ENCODE assay signal across 18 cellular contexts in the genomic region with DNA sequence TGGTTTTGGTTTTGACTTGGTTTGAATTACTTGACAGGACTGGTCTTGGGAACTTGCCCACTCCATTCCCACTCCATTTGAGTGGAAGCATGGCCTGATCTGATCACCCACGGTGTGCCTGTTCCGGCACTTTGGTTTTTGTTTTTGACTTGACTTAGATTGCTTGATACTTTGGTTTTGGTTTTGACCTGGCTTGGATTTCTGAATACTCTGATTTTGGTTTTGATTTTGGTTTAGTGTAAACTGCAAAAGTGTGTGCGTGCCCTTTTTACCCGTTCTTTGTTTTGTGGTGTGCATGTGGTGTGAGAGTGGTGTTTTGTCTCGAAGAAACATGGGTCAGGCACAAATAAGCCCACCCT. TPM values are rescaled to one million over a fixed set of nuclear protein-coding genes. Genes with fewer than 3 reads are reported as not detected.
DNase-seq lines count a peak whose midpoint lies in the region; ATAC-seq, FAIRE-seq and TF ChIP-seq lines count a peak whose summit lies in the region.
"Had no signal": no experiment of that assay in that cellular context is flagged by ENCODE, and none has a peak within 500 bp of the region (broad histone marks: within the 10 kb centered on the region; RNA-seq: fewer than 3 reads in every experiment).

No MANE protein-coding gene starts in this region.

- H3K18ac ChIP-seq in H1 (ENCODE audit: extremely low read depth, low read length) = no peak overlapping the region

- FAIRE-seq in H1 (lab: Jason Lieb, UNC) = no peak
- FAIRE-seq: GM12878, GM18507 had no signal

- H2BK120ac ChIP-seq in H1 (replicated peaks; ENCODE audit: low read depth, low read length) = no peak overlapping the region

- TF ChIP-seq EP300 in H1 (IDR thresholded peaks at IDR 0.05; ENCODE audit: borderline replicate concordance in 1 of 2, low read depth in 2 of 2, low read length in 2 of 2) = no peak

- H3K4me1 ChIP-seq in CD8-positive, alpha-beta memory T cell (ENCODE audit: insufficient read depth, low read length) = no peaks in the 10 kb centered on the region
- H3K4me1 ChIP-seq in H1 (replicated peaks in 1 of 4; ENCODE audit: control insufficient read depth in 3 of 4, insufficient read depth in 4 of 4, low read length in 3 of 4) (peaks cover 0 to 4% (median 3%) of the 10 kb centered on the region in 4 experiments; a peak in 2 of 7 replicates), hepatocyte (ENCODE audit: insufficient read depth) (peaks cover 2% of the 10 kb centered on the region)

- H4K20me1 ChIP-seq in H1 (replicated peaks in 1 of 2; ENCODE audit: control insufficient read depth in 1 of 2, insufficient read depth in 2 of 2, low read length in 2 of 2) = no peaks in the 10 kb centered on the region
- no peaks in the 10 kb centered on the region for H4K20me1 ChIP-seq in hepatocyte (ENCODE audit: insufficient read depth, poor library complexity, severe bottlenecking)

- no peaks in the 10 kb centered on the region for H3K36me3 ChIP-seq in CD8-positive, alpha-beta memory T cell (ENCODE audit: insufficient read depth, low read length)
- H3K36me3 ChIP-seq in H1 (ENCODE audit: control insufficient read depth in 2 of 4, insufficient read depth in 4 of 4, low read length in 3 of 4) = no peaks in the 10 kb centered on the region
- H3K36me3 ChIP-seq in hepatocyte (replicated peaks; ENCODE audit: insufficient read depth, low read depth) = no peaks in the 10 kb centered on the region
- H3K36me3 ChIP-seq: HAP-1 had no signal

- no peak overlapping the region for H4K91ac ChIP-seq in H1 (replicated peaks; ENCODE audit: insufficient read length, low read length)

- no peaks in the 10 kb centered on the region for H3K27me3 Mint-ChIP-seq in CD8-positive, alpha-beta memory T cell
- no peaks in the 10 kb centered on the region; the same call in 1 of the 2 replicates for H3K27me3 Mint-ChIP-seq in HFFc6 (ENCODE audit: insufficient read depth)
- H3K27me3 Mint-ChIP-seq in stimulated activated naive CD8-positive, alpha-beta T cell treated with anti-CD3 and anti-CD28 coated beads, Interleukin-15, amount 100 ng/mL, for 72 hours = no peaks in the 10 kb centered on the region

- CTCF ChIA-PET in CD8-positive, alpha-beta memory T cell (lab: Charles Lee) = no interaction called here
- CTCF ChIA-PET in H1 (lab: Charles Lee; ENCODE audit: partially characterized antibody) = no interaction called here

- H3K9ac ChIP-seq in H1 (replicated peaks in 1 of 4; ENCODE audit: extremely low read depth in 1 of 4, low read depth in 3 of 4, low read length in 3 of 4) = no peak overlapping the region
- H3K9ac ChIP-seq: GM23248 had no signal

- ATAC-seq in GM21737 (IDR thresholded peaks at IDR 0.05; ENCODE audit: unreplicated experiment) = no peak
- no peak for ATAC-seq in stimulated activated naive CD8-positive, alpha-beta T cell treated with anti-CD3 and anti-CD28 coated beads, Interleukin-15, amount 100 ng/mL, for 72 hours
- ATAC-seq in GM19324 (IDR thresholded peaks at IDR 0.05; ENCODE audit: low FRiP score, unreplicated experiment) = no peak
- no peak for ATAC-seq in GM21526 (IDR thresholded peaks at IDR 0.05; ENCODE audit: low FRiP score, unreplicated experiment)
- ATAC-seq: CD8-positive, alpha-beta T cell; GM12878 had no signal

- H2BK15ac ChIP-seq in H1 (ENCODE audit: low read length) = 0 out of 2 replicates have a peak overlapping the region, but pooled peaks have one; percentile 29

- no peak overlapping the region for H4K5ac ChIP-seq in H1 (ENCODE audit: insufficient read length, low read depth, low read length)

- H3K23ac ChIP-seq in H1 (ENCODE audit: insufficient read length) = no peak overlapping the region

- POLR2A ChIA-PET in CD8-positive, alpha-beta memory T cell (lab: Charles Lee) = no interaction called here
- POLR2A ChIA-PET in H1 (lab: Charles Lee; ENCODE audit: partially characterized antibody) = no interaction called here

- no peaks in the 10 kb centered on the region for H3K9me2 ChIP-seq in hepatocyte (replicated peaks; ENCODE audit: insufficient read depth)

- H3K4me1 Mint-ChIP-seq in CD8-positive, alpha-beta memory T cell = no peaks in the 10 kb centered on the region
- peaks cover 54% of the 10 kb centered on the region for H3K4me1 Mint-ChIP-seq in HFFc6 (ENCODE audit: low read depth)
- no peaks in the 10 kb centered on the region for H3K4me1 Mint-ChIP-seq in stimulated activated naive CD8-positive, alpha-beta T cell treated with anti-CD3 and anti-CD28 coated beads, Interleukin-15, amount 100 ng/mL, for 72 hours
- H3K4me1 Mint-ChIP-seq: CD14-positive monocyte had no signal

- H2BK5ac ChIP-seq in H1 (ENCODE audit: low read depth, low read length) = no peak overlapping the region

- no peaks in the 10 kb centered on the region for H3K79me1 ChIP-seq in H1 (ENCODE audit: low read depth, low read length)

- peak overlapping the region; percentile 54 for H3K27ac ChIP-seq in CD8-positive, alpha-beta memory T cell (ENCODE audit: low read depth, low read length)
- no peak overlapping the region for H3K27ac ChIP-seq in H1 (ENCODE audit: low read depth, low read length)
- no peak overlapping the region for H3K27ac ChIP-seq in hepatocyte
- H3K27ac ChIP-seq: 22Rv1, GM23248 had no signal

- TF ChIP-seq RAD21 in H1 (IDR thresholded peaks at IDR 0.05 in 1 of 2, conservative IDR thresholded peaks at IDR 0.05 in 1 of 2; ENCODE audit: low read depth in 2 of 2, low read length in 2 of 2) = no peak

- H3K4ac ChIP-seq in H1 (replicated peaks; ENCODE audit: insufficient read length, low read depth, low read length) = no peak overlapping the region

- H2BK12ac ChIP-seq in H1 (ENCODE audit: low read depth, low read length) = no peak overlapping the region

- H3K23me2 ChIP-seq in H1 (ENCODE audit: low read depth, low read length) = no peaks in the 10 kb centered on the region; the same call in 1 of the 2 replicates

- H3K14ac ChIP-seq in H1 (ENCODE audit: insufficient read length) = no peak overlapping the region

- no peaks in the 10 kb centered on the region for H3K9me3 Mint-ChIP-seq in CD8-positive, alpha-beta memory T cell
- no peaks in the 10 kb centered on the region for H3K9me3 Mint-ChIP-seq in HFFc6
- no peaks in the 10 kb centered on the region for H3K9me3 Mint-ChIP-seq in stimulated activated naive CD8-positive, alpha-beta T cell treated with anti-CD3 and anti-CD28 coated beads, Interleukin-15, amount 100 ng/mL, for 72 hours
- H3K9me3 Mint-ChIP-seq: CD8-positive, alpha-beta T cell had no signal

- WGBS in H1 (ENCODE audit: extremely low coverage in 1 of 2, insufficient coverage in 1 of 2, insufficient read length in 1 of 2, insufficient replicate concordance in 2 of 2, low coverage in 1 of 2, low lambda C conversion rate in 2 of 2, missing lambda C conversion rate in 1 of 2), 2 experiments = 96% methylated on average over 5 of the region's 5 CpGs; no CpG with 5 or more reads in 1 of the 2 experiments
- WGBS in hepatocyte (ENCODE audit: low lambda C conversion rate, missing lambda C conversion rate) = 86% methylated on average over 5 of the region's 5 CpGs

- no peak for TF ChIP-seq CTCF in HFFc6 (IDR thresholded peaks at IDR 0.05)
- no peak for TF ChIP-seq CTCF in H1 (IDR thresholded peaks at IDR 0.05; ENCODE audit: control extremely low read depth in 1 of 3, insufficient read depth in 1 of 3, low read depth in 1 of 3, low read length in 3 of 3)
- TF ChIP-seq CTCF in hepatocyte (IDR thresholded peaks at IDR 0.05; ENCODE audit: poor library complexity) = no peak

- H3K27ac Mint-ChIP-seq in CD8-positive, alpha-beta memory T cell = no peak overlapping the region
- peak overlapping the region; percentile 59; the same call in 1 of the 2 replicates for H3K27ac Mint-ChIP-seq in HFFc6
- peak overlapping the region in 1 of 2 donors; percentile 6 for H3K27ac Mint-ChIP-seq in stimulated activated naive CD8-positive, alpha-beta T cell treated with anti-CD3 and anti-CD28 coated beads, Interleukin-15, amount 100 ng/mL, for 72 hours
- H3K27ac Mint-ChIP-seq: CD8-positive, alpha-beta T cell had no signal

- H3K4me3 Mint-ChIP-seq in CD8-positive, alpha-beta memory T cell = no peak overlapping the region
- no peak overlapping the region for H3K4me3 Mint-ChIP-seq in HFFc6
- no peak overlapping the region for H3K4me3 Mint-ChIP-seq in stimulated activated naive CD8-positive, alpha-beta T cell treated with anti-CD3 and anti-CD28 coated beads, Interleukin-15, amount 100 ng/mL, for 72 hours
- H3K4me3 Mint-ChIP-seq: CD14-positive monocyte; CD8-positive, alpha-beta T cell had no signal

- H4K8ac ChIP-seq in H1 (ENCODE audit: extremely low read depth, insufficient read depth, low read length) = no peak overlapping the region

- no peak for DNase-seq in CD8-positive, alpha-beta memory T cell
- DNase-seq in HFFc6 (no peak), H1 (ENCODE audit: low read depth in 1 of 2, low spot score in 2 of 2) (no peak), hepatocyte (ENCODE audit: low spot score) (no peak)
- DNase-seq in stimulated activated naive CD8-positive, alpha-beta T cell treated with anti-CD3 and anti-CD28 coated beads, Interleukin-15, amount 100 ng/mL, for 72 hours = no peak
- DNase-seq: CD8-positive, alpha-beta T cell; DMS79; GM23248; KBM-7 had no signal

- H3K27me3 ChIP-seq in CD8-positive, alpha-beta memory T cell (ENCODE audit: insufficient read depth, low read length, poor library complexity, severe bottlenecking) = no peaks in the 10 kb centered on the region
- H3K27me3 ChIP-seq in H1 (replicated peaks in 1 of 4; ENCODE audit: control insufficient read depth in 3 of 4, extremely low read depth in 1 of 4, insufficient read depth in 3 of 4, low read length in 3 of 4) (no peaks in the 10 kb centered on the region), hepatocyte (no peaks in the 10 kb centered on the region)

- no peaks in the 10 kb centered on the region for H3K79me2 ChIP-seq in H1 (ENCODE audit: control insufficient read depth in 1 of 2, insufficient read depth in 2 of 2, low read length in 2 of 2)
- no peaks in the 10 kb centered on the region for H3K79me2 ChIP-seq in hepatocyte

- no peak overlapping the region for H2AK5ac ChIP-seq in H1 (ENCODE audit: low read depth, low read length)

- H3K4me2 ChIP-seq in H1 (ENCODE audit: insufficient read depth in 1 of 2, low read depth in 2 of 2, low read length in 2 of 2) (no peak overlapping the region), hepatocyte (no peak overlapping the region)

- H3K4me3 ChIP-seq in CD8-positive, alpha-beta memory T cell (ENCODE audit: low read length) = no peak overlapping the region
- no peak overlapping the region for H3K4me3 ChIP-seq in H1 (ENCODE audit: extremely low read depth in 1 of 4, insufficient read depth in 2 of 4, low read depth in 3 of 4, low read length in 4 of 4)
- H3K4me3 ChIP-seq in hepatocyte = no peak overlapping the region
- H3K4me3 ChIP-seq: GM12878, GM23248, HAP-1 had no signal

- no peak overlapping the region for H3K56ac ChIP-seq in H1 (replicated peaks; ENCODE audit: insufficient read length, low read depth, low read length)

- no peak overlapping the region for H2AFZ ChIP-seq in H1 (ENCODE audit: low read length)
- H2AFZ ChIP-seq in hepatocyte = peak overlapping the region; percentile 24
- H2AFZ ChIP-seq: GM23248 had no signal

- TF ChIP-seq POLR2A in H1 (IDR thresholded peaks at IDR 0.05; ENCODE audit: control extremely low read depth in 1 of 2, low read depth in 2 of 2, low read length in 2 of 2) = no peak

- no peaks in the 10 kb centered on the region for H3K9me3 ChIP-seq in CD8-positive, alpha-beta memory T cell (ENCODE audit: low read length)
- H3K9me3 ChIP-seq in H1 (ENCODE audit: insufficient read depth in 2 of 2, low read depth in 1 of 2, low read length in 1 of 2) = peaks cover 8 to 11% of the 10 kb centered on the region in 2 experiments
- H3K9me3 ChIP-seq in hepatocyte (ENCODE audit: low read depth) = no peaks in the 10 kb centered on the region

- no peaks in the 10 kb centered on the region for H3K36me3 Mint-ChIP-seq in CD8-positive, alpha-beta memory T cell
- H3K36me3 Mint-ChIP-seq in HFFc6 (ENCODE audit: low read depth) = peaks cover 4% of the 10 kb centered on the region; the same call in 1 of the 2 replicates
- H3K36me3 Mint-ChIP-seq: CD14-positive monocyte; CD8-positive, alpha-beta T cell had no signal

- no peak overlapping the region for H2BK20ac ChIP-seq in H1 (ENCODE audit: low read length)

RNA-seq across cellular contexts. Expression of a gene that starts 50.0 kb away (rescaled TPM):
- under 1 TPM in 1 of 2 experiments, not detected in 1; 0.09 TPM for total RNA-seq in CD8-positive, alpha-beta memory T cell
- not detected for polyA plus RNA-seq in CD8-positive, alpha-beta memory T cell
- under 1 TPM in 4 of 6 experiments, not detected in 2; 0.12 to 0.22 (median 0.17) TPM for total RNA-seq in HFFc6 (2021; fragmentation: NEBNext Ultra II Directional; extraction: Animal tissue kit (Norgen Biotek cat#: 25700))
- not detected in 2 replicates for total RNA-seq in H1 (2021; fragmentation: NEBNext Ultra II Directional; extraction: Animal tissue kit (Norgen Biotek cat#: 25700))
- polyA plus RNA-seq in H1 (2011; rRNA removed) = 0.02 TPM in 1 of 2 replicates, not detected in the other
- not detected for polyA plus RNA-seq in H1 (2011; cell fraction: cytosol; rRNA removed)
- polyA plus RNA-seq in H1 (2011; cell fraction: nucleus; rRNA removed) = not detected
- polyA plus RNA-seq in H1 (2012, experiment 1 of 2) = 0.04 TPM in 1 of 4 replicates, not detected in the others
- not detected for polyA plus RNA-seq in H1 (2012, experiment 2 of 2)
- polyA plus RNA-seq in H1 (2013, experiment 1 of 2) = 0.12 TPM
- polyA plus RNA-seq in H1 (2013, experiment 2 of 2) = 0.11 TPM
- 0.37 TPM in 1 of 2 replicates, not detected in the other for polyA minus RNA-seq in H1 (2011; rRNA and poly(A)+ RNA removed)
- not detected for polyA minus RNA-seq in H1 (2011; cell fraction: cytosol; rRNA and poly(A)+ RNA removed)
- not detected for polyA minus RNA-seq in H1 (2011; cell fraction: nucleus; rRNA and poly(A)+ RNA removed)
- 0.93 and 1.4 TPM in 2 replicates for total RNA-seq in hepatocyte
- 1.0 and 1.5 TPM in 2 replicates for polyA plus RNA-seq in hepatocyte
- total RNA-seq: G401, GM12878 had no signal
- polyA plus RNA-seq: CD14-positive monocyte had no signal
